In the genomic region with DNA sequence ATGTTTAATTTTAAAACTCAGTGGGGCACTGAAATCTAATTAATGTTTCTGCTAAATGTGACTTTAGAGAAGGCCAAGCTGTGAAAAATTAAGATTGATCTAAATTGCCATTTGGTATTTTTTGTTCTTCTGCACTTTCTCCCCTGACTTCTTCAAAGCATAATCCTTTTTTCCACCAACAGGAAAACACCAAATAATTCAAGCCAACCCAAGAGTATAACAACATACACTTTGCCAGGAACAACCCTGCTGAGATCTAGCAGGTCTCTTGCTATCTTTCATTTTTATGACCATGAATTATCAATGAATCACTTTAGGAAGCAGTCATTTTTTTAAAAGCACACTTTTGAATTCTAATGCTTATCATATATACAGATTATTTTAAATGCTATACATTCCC, we compare ENCODE assay signal across 19 cellular contexts.
"Had no signal": no experiment of that assay in that cellular context is flagged by ENCODE, and none has a peak within 500 bp of the region (broad histone marks: within the 10 kb centered on the region; RNA-seq: fewer than 3 reads in every experiment).

No MANE protein-coding gene starts in this region.

- H3K9me3 Mint-ChIP-seq: endodermal cell, immature natural killer cell, naive B cell, nephron had no signal

- H3K4me3 Mint-ChIP-seq: endodermal cell, immature natural killer cell, naive B cell, nephron had no signal

- H3K36me3 Mint-ChIP-seq: immature natural killer cell had no signal

- H3K4me3 ChIP-seq: coronary artery, lung, sigmoid colon, tibial artery, upper lobe of left lung, uterus had no signal

- H3K27ac ChIP-seq: coronary artery, foreskin keratinocyte, sigmoid colon, tibial artery, upper lobe of left lung, uterus had no signal

- H3K36me3 ChIP-seq: tibial artery, uterus had no signal

- H3K27ac Mint-ChIP-seq: endodermal cell, immature natural killer cell, nephron had no signal

- H3K27me3 Mint-ChIP-seq: naive B cell had no signal

- H3K9me3 ChIP-seq: sigmoid colon, tibial artery, upper lobe of left lung, uterus had no signal

- H3K4me1 ChIP-seq: foreskin keratinocyte, sigmoid colon, tibial artery, uterus had no signal

- DNase-seq: effector CD4-positive, alpha-beta T cell; endodermal cell; erythroblast; foreskin keratinocyte; immature natural killer cell; left colon; left ventricle myocardium superior; mesendoderm; naive B cell; sigmoid colon; small intestine; stimulated activated CD4-positive, alpha-beta T cell treated with anti-CD3 and anti-CD28 coated beads, Interleukin-12 subunit alpha, Interleukin-12 subunit beta, amount 100 ng/mL, for 4 hours; stimulated activated naive CD8-positive, alpha-beta T cell treated with anti-CD3 and anti-CD28 coated beads, Interleukin-15, Interleukin-2, amounts not matched to agents 100 U/mL and 50 U/mL, for 24 hours; tibial artery; upper lobe of left lung; uterus had no signal

- ATAC-seq: foreskin keratinocyte; left colon; stimulated activated naive CD8-positive, alpha-beta T cell treated with anti-CD3 and anti-CD28 coated beads, Interleukin-15, Interleukin-2, amounts not matched to agents 100 U/mL and 50 U/mL, for 24 hours had no signal
